19 cellular contexts compared by ENCODE assay signal in the genomic region with DNA sequence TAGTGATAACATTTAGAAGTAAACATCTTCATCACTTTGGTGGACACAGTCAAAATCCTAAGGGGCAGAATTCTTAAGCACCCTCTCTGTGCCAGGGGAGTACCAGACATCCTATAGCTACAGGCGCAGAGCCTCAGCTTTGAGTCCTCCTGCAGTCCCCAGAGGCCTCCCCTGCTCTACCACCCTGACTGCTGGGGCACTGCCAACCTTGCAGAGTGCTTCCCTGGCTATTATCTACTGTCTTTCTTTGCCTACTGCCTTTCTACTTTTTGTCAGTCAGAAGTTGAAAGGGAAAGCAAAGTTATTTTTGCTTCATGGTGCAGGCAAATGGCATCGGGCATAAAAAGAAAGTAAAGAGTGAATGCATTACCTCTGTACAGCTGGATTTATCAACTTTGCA.
DNase-seq lines count a peak whose midpoint lies in the region; ATAC-seq and TF ChIP-seq lines count a peak whose summit lies in the region.
"Had no signal": no experiment of that assay in that cellular context is flagged by ENCODE, and none has a peak within 500 bp of the region (broad histone marks: within the 10 kb centered on the region; RNA-seq: fewer than 3 reads in every experiment).

No MANE protein-coding gene starts in this region.

- H3K27ac ChIP-seq in right atrium auricular region, result no peak overlapping the region
- H3K27ac ChIP-seq in stomach smooth muscle (ENCODE audit: low read length), result no peak overlapping the region
- H3K27ac ChIP-seq: HL-60 had no signal

- ATAC-seq in Right ventricle myocardium inferior, result peak; percentile 80
- ATAC-seq in left cardiac atrium, result peak; percentile 56 to 59
- no peak for ATAC-seq in effector memory CD8-positive, alpha-beta T cell (replicated peaks)
- no peak for ATAC-seq in GM18870 (IDR thresholded peaks at IDR 0.05; ENCODE audit: unreplicated experiment)

- no peak overlapping the region for H3K27ac Mint-ChIP-seq in effector memory CD8-positive, alpha-beta T cell

- DNase-seq in Right ventricle myocardium inferior (ENCODE audit: missing footprints), result no peak
- DNase-seq in right atrium auricular region (ENCODE audit: low spot score), result no peak
- DNase-seq in RPMI7951 (ENCODE audit: low read depth), result peak; percentile 53
- DNase-seq in left cardiac atrium, result peak; percentile 22
- DNase-seq in effector memory CD8-positive, alpha-beta T cell, result no peak
- no peak for DNase-seq in ecto neural progenitor cell (ENCODE audit: low spot score)
- DNase-seq: ACHN, AML-193, DMS79, IMR-90, NCI-H1417 treated with DMSO at 0.1 percent for 48 hours, NCI-H187 treated with DMSO at 0.1 percent for 48 hours, NCI-H510A, NCI-H774, SHP77 treated with DMSO at 0.1 percent for 48 hours had no signal

- no peak overlapping the region for H3K4me3 Mint-ChIP-seq in effector memory CD8-positive, alpha-beta T cell
- H3K4me3 Mint-ChIP-seq: CD14-positive monocyte had no signal

- H3K36me3 Mint-ChIP-seq in effector memory CD8-positive, alpha-beta T cell (ENCODE audit: insufficient read depth), result peaks cover 3% of the 10 kb centered on the region

- H3K9me3 ChIP-seq in right atrium auricular region, result no peaks in the 10 kb centered on the region
- H3K9me3 ChIP-seq in stomach smooth muscle (ENCODE audit: control insufficient read depth in 2 of 2, low read length in 2 of 2), result no peaks in the 10 kb centered on the region

- H3K4me1 ChIP-seq in right atrium auricular region (no peaks in the 10 kb centered on the region), stomach smooth muscle (ENCODE audit: control insufficient read depth, insufficient read depth, low read length) (no peaks in the 10 kb centered on the region)

- H3K4me3 ChIP-seq in right atrium auricular region (no peak overlapping the region), stomach smooth muscle (ENCODE audit: low read length in 2 of 2) (peak overlapping the region; percentile 29 to 60)

- H3K4me1 Mint-ChIP-seq in effector memory CD8-positive, alpha-beta T cell (ENCODE audit: low read depth in 2 of 2), result peaks cover 6 to 7% of the 10 kb centered on the region in 2 donors
- H3K4me1 Mint-ChIP-seq: CD14-positive monocyte had no signal

- H3K36me3 ChIP-seq in right atrium auricular region (peaks cover 6% of the 10 kb centered on the region), stomach smooth muscle (ENCODE audit: control insufficient read depth in 2 of 2, insufficient read depth in 2 of 2, low read length in 2 of 2) (peaks cover 4 to 8% of the 10 kb centered on the region in 2 donors)

- H3K9me3 Mint-ChIP-seq in effector memory CD8-positive, alpha-beta T cell, result no peaks in the 10 kb centered on the region
- H3K9me3 Mint-ChIP-seq: CD14-positive monocyte had no signal

- intact Hi-C loops in Right ventricle myocardium inferior (cut with DNase I) (no loop called here), left cardiac atrium (cut with DNase I) (no loop called here)

- H3K27me3 ChIP-seq in right atrium auricular region (no peaks in the 10 kb centered on the region), stomach smooth muscle (ENCODE audit: control insufficient read depth in 1 of 2, insufficient read depth in 2 of 2, low read length in 2 of 2) (no peaks in the 10 kb centered on the region)

- no peak for TF ChIP-seq CTCF in right atrium auricular region (IDR thresholded peaks at IDR 0.05)

- H3K27me3 Mint-ChIP-seq in effector memory CD8-positive, alpha-beta T cell, result no peaks in the 10 kb centered on the region

- no peak overlapping the region for H3K9ac ChIP-seq in stomach smooth muscle (ENCODE audit: low read length in 2 of 2)

Comparison
In these comparisons a context has a peak if more than half of its experiments do, and no peak if none do; other contexts are left out.
1. DNase-seq: peak in RPMI7951 (single experiment) and left cardiac atrium (single experiment); none in Right ventricle myocardium inferior (single experiment), right atrium auricular region (single experiment), effector memory CD8-positive, alpha-beta T cell (0 of 3) and ecto neural progenitor cell (single experiment).
2. ATAC-seq: peak in Right ventricle myocardium inferior (single experiment) and left cardiac atrium (2 of 2); none in effector memory CD8-positive, alpha-beta T cell (single experiment) and GM18870 (single experiment).
3. H3K4me3 ChIP-seq: peak in stomach smooth muscle (2 of 2); none in right atrium auricular region (0 of 2).